In the genomic region with DNA sequence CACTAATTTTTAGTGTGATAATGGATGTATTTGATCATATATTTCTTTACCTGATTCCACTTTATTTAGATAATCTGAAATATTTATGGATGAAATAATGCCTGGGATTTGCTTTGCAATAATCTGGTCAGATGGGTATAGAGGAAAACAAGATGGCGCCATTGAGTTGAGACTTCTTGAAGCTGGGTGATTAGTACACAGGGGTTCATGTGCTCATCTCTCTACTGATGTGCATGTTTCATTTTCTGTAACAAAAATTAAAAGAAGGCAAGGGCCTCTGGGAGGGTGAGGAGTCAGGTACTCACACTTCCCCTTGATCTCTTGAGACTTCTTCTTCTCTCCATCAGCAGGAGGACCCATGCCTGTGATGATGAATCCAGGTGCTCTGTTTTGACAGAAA, we compare ENCODE assay signal across 23 cellular contexts.
DNase-seq lines count a peak whose midpoint lies in the region; ATAC-seq and TF ChIP-seq lines count a peak whose summit lies in the region.
"Had no signal": no experiment of that assay in that cellular context is flagged by ENCODE, and none has a peak within 500 bp of the region (broad histone marks: within the 10 kb centered on the region; RNA-seq: fewer than 3 reads in every experiment).

No MANE protein-coding gene starts in this region.

- no peak overlapping the region for H3K9ac ChIP-seq in liver (ENCODE audit: low read depth in 1 of 2, low read length in 2 of 2)

- H3K9me3 ChIP-seq in OCI-LY7 (ENCODE audit: low read length): no peaks in the 10 kb centered on the region
- H3K9me3 ChIP-seq in liver (ENCODE audit: control insufficient read depth in 4 of 4, low read length in 3 of 4): no peaks in the 10 kb centered on the region
- H3K9me3 ChIP-seq: HAP-1, SJSA1 had no signal

- no peaks in the 10 kb centered on the region for H3K4me1 Mint-ChIP-seq in activated CD4-positive, alpha-beta T cell treated with anti-CD3 and anti-CD28 coated beads, Interleukin-2, amount 10 ng/mL, durations not matched to agents 7 days and 5 days
- H3K4me1 Mint-ChIP-seq: CD8-positive, alpha-beta memory T cell had no signal

- H3K4me1 ChIP-seq in OCI-LY7 (ENCODE audit: insufficient read depth, low read length, poor library complexity, severe bottlenecking): no peaks in the 10 kb centered on the region
- H3K4me1 ChIP-seq in liver (ENCODE audit: control insufficient read depth in 4 of 4, insufficient read depth in 4 of 4, low read length in 3 of 4): peaks cover 16 to 87% (median 65%) of the 10 kb centered on the region in 4 donors
- H3K4me1 ChIP-seq: HAP-1, SJSA1 had no signal

- H3K9me3 Mint-ChIP-seq in activated CD4-positive, alpha-beta T cell treated with anti-CD3 and anti-CD28 coated beads, Interleukin-2, amount 10 ng/mL, durations not matched to agents 7 days and 5 days: no peaks in the 10 kb centered on the region
- H3K9me3 Mint-ChIP-seq: CD8-positive, alpha-beta memory T cell; GM23338 had no signal

- H4K20me1 ChIP-seq in OCI-LY7 (ENCODE audit: insufficient read depth, low read length): no peaks in the 10 kb centered on the region

- no peaks in the 10 kb centered on the region for H3K27me3 ChIP-seq in liver (ENCODE audit: control insufficient read depth in 4 of 4, insufficient read depth in 4 of 4, low read length in 3 of 4)
- H3K27me3 ChIP-seq: SJSA1 had no signal

- H2AFZ ChIP-seq in OCI-LY7 (ENCODE audit: low read length): no peak overlapping the region
- H2AFZ ChIP-seq: GM23338 had no signal

- no peak for ATAC-seq in GM18868 (IDR thresholded peaks at IDR 0.05; ENCODE audit: unreplicated experiment)
- ATAC-seq: Right ventricle myocardium inferior had no signal

- H3K36me3 ChIP-seq in OCI-LY7 (ENCODE audit: insufficient read depth, low read length) (no peaks in the 10 kb centered on the region), liver (ENCODE audit: control insufficient read depth in 4 of 4, insufficient read depth in 3 of 4, low read depth in 1 of 4, low read length in 3 of 4) (peaks cover 0 to 9% (median 2%) of the 10 kb centered on the region in 4 donors)
- H3K36me3 ChIP-seq: HAP-1, SJSA1 had no signal

- H3K4me3 ChIP-seq in OCI-LY7 (ENCODE audit: low read depth, low read length, poor library complexity, severe bottlenecking): no peak overlapping the region
- no peak overlapping the region for H3K4me3 ChIP-seq in liver (ENCODE audit: low read depth in 1 of 3, low read length in 3 of 3)
- H3K4me3 ChIP-seq: GM23338, HAP-1, SJSA1 had no signal

- no peaks in the 10 kb centered on the region for H3K79me2 ChIP-seq in OCI-LY7 (ENCODE audit: insufficient read depth, low read depth, low read length)

- CTCF ChIA-PET in activated CD4-positive, alpha-beta T cell treated with anti-CD3 and anti-CD28 coated beads, Interleukin-2, amount 10 ng/mL, durations not matched to agents 7 days and 5 days (lab: Charles Lee): no interaction called here
- CTCF ChIA-PET in OCI-LY7 (lab: Charles Lee; ENCODE audit: unreplicated experiment): no interaction called here

- H3K36me3 Mint-ChIP-seq in activated CD4-positive, alpha-beta T cell treated with anti-CD3 and anti-CD28 coated beads, Interleukin-2, amount 10 ng/mL, durations not matched to agents 7 days and 5 days (ENCODE audit: low read depth): peaks cover 45% of the 10 kb centered on the region

- peak overlapping the region; percentile 27 for H3K27ac Mint-ChIP-seq in activated CD4-positive, alpha-beta T cell treated with anti-CD3 and anti-CD28 coated beads, Interleukin-2, amount 10 ng/mL, durations not matched to agents 7 days and 5 days
- H3K27ac Mint-ChIP-seq: GM23338 had no signal

- H3K4me3 Mint-ChIP-seq in activated CD4-positive, alpha-beta T cell treated with anti-CD3 and anti-CD28 coated beads, Interleukin-2, amount 10 ng/mL, durations not matched to agents 7 days and 5 days: no peak overlapping the region
- H3K4me3 Mint-ChIP-seq: CD8-positive, alpha-beta memory T cell; GM23338 had no signal

- WGBS in liver: 98% methylated on average over 1 of the region's 1 CpG

- no peaks in the 10 kb centered on the region for H3K27me3 Mint-ChIP-seq in activated CD4-positive, alpha-beta T cell treated with anti-CD3 and anti-CD28 coated beads, Interleukin-2, amount 10 ng/mL, durations not matched to agents 7 days and 5 days
- H3K27me3 Mint-ChIP-seq: CD8-positive, alpha-beta memory T cell had no signal

- no TSS peak for BruUV-seq in OCI-LY7 (replicated peaks; lab: Mats Ljungman, UMichigan)

- no peak for TF ChIP-seq RAD21 in liver (IDR thresholded peaks at IDR 0.05)

- H3K4me2 ChIP-seq in OCI-LY7 (ENCODE audit: low read length): no peak overlapping the region
- H3K4me2 ChIP-seq: GM23338 had no signal

- H3K9me2 ChIP-seq in OCI-LY7 (ENCODE audit: insufficient read depth, low read length): no peaks in the 10 kb centered on the region

- POLR2A ChIA-PET in activated CD4-positive, alpha-beta T cell treated with anti-CD3 and anti-CD28 coated beads, Interleukin-2, amount 10 ng/mL, durations not matched to agents 7 days and 5 days (lab: Charles Lee): no interaction called here
- POLR2A ChIA-PET in OCI-LY7 (lab: Charles Lee): interaction anchor here (0.6 kb wide), 2 partner anchors 10 to 15 kb away, joined by 3 read pairs; no protein-coding TSS in a partner anchor

- intact Hi-C loops in OCI-LY7 (cut with micrococcal nuclease; ENCODE audit: unreplicated experiment): no loop called here

- H3K27ac ChIP-seq in OCI-LY7 (ENCODE audit: low read depth, low read length, poor library complexity, severe bottlenecking) (no peak overlapping the region), liver (ENCODE audit: low read depth in 1 of 2, low read length in 2 of 2) (peak overlapping the region; percentile 60 to 83)
- H3K27ac ChIP-seq: C4-2B, SJSA1 had no signal

- TF ChIP-seq CTCF in GM13977 (IDR thresholded peaks at IDR 0.05; ENCODE audit: extremely low read depth, insufficient read depth, missing control alignments) (peak; percentile 4), OCI-LY7 (conservative IDR thresholded peaks at IDR 0.05; ENCODE audit: low read length) (peak; percentile 16; the same call in 1 of the 2 replicates), liver (IDR thresholded peaks at IDR 0.05; ENCODE audit: low read depth, low read length, missing input control) (no peak)

- DNase-seq in activated CD4-positive, alpha-beta T cell treated with anti-CD3 and anti-CD28 coated beads, Interleukin-2, amount 10 ng/mL, durations not matched to agents 7 days and 5 days: no peak
- DNase-seq in activated CD4-positive, alpha-beta T cell treated with anti-CD3 and anti-CD28 coated beads, Interleukin-2, amount 50 U/mL, for 48 hours: no peak
- peak; percentile 17 for DNase-seq in GM13977 (ENCODE audit: low spot score)
- DNase-seq in OCI-LY7 (ENCODE audit: low spot score): no peak
- DNase-seq in Ammon's horn (ENCODE audit: low spot score): no peak
- DNase-seq in NCI-H2196 treated with DMSO at 0.1 percent for 48 hours (lab: John Stamatoyannopoulos, UW; ENCODE audit: unreplicated experiment): no peak
- DNase-seq: AML-193; Calu3; CD8-positive, alpha-beta memory T cell; GDM1; NCI-H1092 treated with DMSO at 0.1 percent for 48 hours; NCI-H146; NCI-H2029; NCI-H345; NCI-H524; NCI-H82 had no signal

- in situ Hi-C loops in GM13977 (cut with MboI; ENCODE audit: low pct_unique_long_range_greater_than_20kb, low sequenced_read_pairs, unreplicated experiment): no loop called here

TF ChIP-seq in liver, 16 proteins besides CTCF, POLR2A, EP300 and RAD21:
- TF ChIP-seq, protein P1, sequence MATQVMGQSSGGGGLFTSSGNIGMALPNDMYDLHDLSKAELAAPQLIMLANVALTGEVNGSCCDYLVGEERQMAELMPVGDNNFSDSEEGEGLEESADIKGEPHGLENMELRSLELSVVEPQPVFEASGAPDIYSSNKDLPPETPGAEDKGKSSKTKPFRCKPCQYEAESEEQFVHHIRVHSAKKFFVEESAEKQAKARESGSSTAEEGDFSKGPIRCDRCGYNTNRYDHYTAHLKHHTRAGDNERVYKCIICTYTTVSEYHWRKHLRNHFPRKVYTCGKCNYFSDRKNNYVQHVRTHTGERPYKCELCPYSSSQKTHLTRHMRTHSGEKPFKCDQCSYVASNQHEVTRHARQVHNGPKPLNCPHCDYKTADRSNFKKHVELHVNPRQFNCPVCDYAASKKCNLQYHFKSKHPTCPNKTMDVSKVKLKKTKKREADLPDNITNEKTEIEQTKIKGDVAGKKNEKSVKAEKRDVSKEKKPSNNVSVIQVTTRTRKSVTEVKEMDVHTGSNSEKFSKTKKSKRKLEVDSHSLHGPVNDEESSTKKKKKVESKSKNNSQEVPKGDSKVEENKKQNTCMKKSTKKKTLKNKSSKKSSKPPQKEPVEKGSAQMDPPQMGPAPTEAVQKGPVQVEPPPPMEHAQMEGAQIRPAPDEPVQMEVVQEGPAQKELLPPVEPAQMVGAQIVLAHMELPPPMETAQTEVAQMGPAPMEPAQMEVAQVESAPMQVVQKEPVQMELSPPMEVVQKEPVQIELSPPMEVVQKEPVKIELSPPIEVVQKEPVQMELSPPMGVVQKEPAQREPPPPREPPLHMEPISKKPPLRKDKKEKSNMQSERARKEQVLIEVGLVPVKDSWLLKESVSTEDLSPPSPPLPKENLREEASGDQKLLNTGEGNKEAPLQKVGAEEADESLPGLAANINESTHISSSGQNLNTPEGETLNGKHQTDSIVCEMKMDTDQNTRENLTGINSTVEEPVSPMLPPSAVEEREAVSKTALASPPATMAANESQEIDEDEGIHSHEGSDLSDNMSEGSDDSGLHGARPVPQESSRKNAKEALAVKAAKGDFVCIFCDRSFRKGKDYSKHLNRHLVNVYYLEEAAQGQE (IDR thresholded peaks at IDR 0.05): peak; percentile 5
- TF ChIP-seq HNF4G (IDR thresholded peaks at IDR 0.05): no peak
